9 cellular contexts compared by ENCODE assay signal in the genomic region with DNA sequence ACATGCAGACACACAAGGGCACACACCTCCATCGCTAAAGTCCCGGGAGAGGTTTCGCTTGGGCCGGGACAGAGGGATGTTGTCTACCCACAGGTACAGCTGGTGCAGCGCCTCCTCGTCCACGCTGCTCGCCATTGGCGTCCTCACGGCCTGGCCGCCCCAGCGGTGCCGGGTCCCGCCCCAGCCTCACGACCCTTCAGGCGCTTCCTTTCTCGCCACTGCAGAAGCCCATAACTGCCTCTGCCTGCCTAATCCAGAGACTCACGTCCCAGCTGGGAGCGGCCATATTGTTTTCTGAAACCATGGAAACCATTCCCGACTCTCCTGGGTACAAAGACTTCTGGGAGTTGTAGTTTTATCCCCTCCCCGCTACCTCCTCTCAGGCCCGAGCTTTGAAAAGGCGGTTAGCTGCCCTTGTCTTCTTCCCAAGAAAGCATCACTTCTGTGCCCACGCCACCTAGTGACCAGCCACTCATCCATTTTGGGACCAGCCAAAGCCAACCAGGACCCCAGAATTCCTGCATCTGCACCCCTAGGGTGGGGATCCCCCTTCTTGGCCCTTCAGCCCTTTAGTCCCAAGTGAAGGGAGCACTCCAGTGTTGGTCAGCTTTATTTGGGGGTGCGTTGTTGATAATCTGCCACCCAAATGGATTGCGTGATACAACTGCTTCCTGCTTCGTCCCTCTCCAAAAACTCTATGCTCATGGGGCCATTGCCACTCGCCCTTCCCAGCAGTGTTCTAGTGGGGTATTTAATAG. TPM values are rescaled to one million over a fixed set of nuclear protein-coding genes. Genes with fewer than 3 reads are reported as not detected.
DNase-seq lines count a peak whose midpoint lies in the region; ATAC-seq, FAIRE-seq and TF ChIP-seq lines count a peak whose summit lies in the region.
"Had no signal": no experiment of that assay in that cellular context is flagged by ENCODE, and none has a peak within 500 bp of the region (broad histone marks: within the 10 kb centered on the region; RNA-seq: fewer than 3 reads in every experiment).

A gene with protein sequence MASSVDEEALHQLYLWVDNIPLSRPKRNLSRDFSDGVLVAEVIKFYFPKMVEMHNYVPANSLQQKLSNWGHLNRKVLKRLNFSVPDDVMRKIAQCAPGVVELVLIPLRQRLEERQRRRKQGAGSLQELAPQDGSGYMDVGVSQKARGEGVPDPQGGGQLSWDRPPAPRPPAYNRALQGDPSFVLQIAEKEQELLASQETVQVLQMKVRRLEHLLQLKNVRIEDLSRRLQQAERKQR (minus strand): TSS at position 296 of the 758 bp plus-strand sequence. CDS start 161 bp downstream, at position 135.

- TF ChIP-seq POLR2A in spleen (IDR thresholded peaks at IDR 0.05): no peak

- ATAC-seq in HG02678 (IDR thresholded peaks at IDR 0.05; ENCODE audit: unreplicated experiment): peak; percentile 67

- TF ChIP-seq CTCF in kidney (IDR thresholded peaks at IDR 0.05; ENCODE audit: borderline replicate concordance, extremely low read depth, insufficient read depth) (peak; percentile 33), spleen (IDR thresholded peaks at IDR 0.05 in 8 of 11, conservative IDR thresholded peaks at IDR 0.05 in 3 of 11) (peak in 8 of 11 experiments; percentile 36 to 56 (median 42))

- H3K36me3 ChIP-seq in kidney (ENCODE audit: control insufficient read depth in 1 of 2, insufficient read depth in 2 of 2, low read length in 2 of 2) (no peaks in the 10 kb centered on the region), spleen (peaks cover 0 to 24% (median 0%) of the 10 kb centered on the region in 6 donors)

- no peak within 1 kb of the TSS for H3K9ac ChIP-seq in kidney (ENCODE audit: low read length in 2 of 2)

- H3K9me3 ChIP-seq in kidney (ENCODE audit: control insufficient read depth in 1 of 2, low read length in 2 of 2) (no peaks in the 10 kb centered on the region), spleen (no peaks in the 10 kb centered on the region)

- H3K4me1 ChIP-seq in kidney (ENCODE audit: control insufficient read depth in 1 of 2, insufficient read depth in 1 of 2, low read depth in 1 of 2, low read length in 2 of 2) (peaks cover 13 to 34% of the 10 kb centered on the region in 2 donors), spleen (peaks cover 30 to 87% (median 65%) of the 10 kb centered on the region in 6 donors)

- H3K4me3 ChIP-seq in kidney (ENCODE audit: low read length in 2 of 2) (peak within 1 kb of the TSS; percentile 61 to 69), spleen (peak within 1 kb of the TSS in 5 of 8 donors; percentile 20 to 61 (median 32))

- peak; percentile 95 for FAIRE-seq in kidney (lab: Jason Lieb, UNC)

- intact Hi-C loops in kidney (cut with DNase I) (no loop called here), spleen (cut with DNase I; ENCODE audit: low total_unique reads) (no loop called here)

- H3K27ac ChIP-seq in cingulate gyrus (ENCODE audit: low read depth, low read length): peak within 1 kb of the TSS; percentile 57
- H3K27ac ChIP-seq in kidney (ENCODE audit: low read depth in 2 of 2, low read length in 2 of 2): no peak within 1 kb of the TSS
- peak within 1 kb of the TSS in 5 of 8 donors; percentile 23 to 56 (median 34) for H3K27ac ChIP-seq in spleen

- WGBS in spleen, 5 donors: 16 to 21% (median 17%) methylated on average over 17 to 28 of the region's 28 CpGs

- peak; percentile 47 for DNase-seq in activated T-cell treated with anti-CD3 and anti-CD28 coated beads, Interleukin-2, amount 50 U/mL, for 1 hour
- no peak for DNase-seq in activated T-cell treated with anti-CD3 and anti-CD28 coated beads for 4 hours
- DNase-seq in NCI-H187 (lab: John Stamatoyannopoulos, UW): peak; percentile 67 to 90
- DNase-seq in SW480 (ENCODE audit: low spot score): peak; percentile 98
- peak; percentile 89 for DNase-seq in kidney
- peak; percentile 85 for DNase-seq in spleen

- H3K27me3 ChIP-seq in spleen (replicated peaks in 1 of 7): peaks cover 0 to 20% (median 0%) of the 10 kb centered on the region in 7 donors

RNA-seq across cellular contexts. Expression of the gene that starts here (rescaled TPM):
- total RNA-seq in kidney (3.4 TPM), spleen (not detected)
- polyA plus RNA-seq in kidney (ENCODE audit: insufficient read depth, low read depth, low replicate concordance) (3.8 TPM), spleen (under 1 TPM in 2 of 3 donors, not detected in 1; 0.06 to 0.11 TPM)
- total RNA-seq: urinary bladder had no signal

Comparison
In these comparisons a context has a peak if more than half of its experiments do, and no peak if none do; other contexts are left out.
1. Peak in DNase-seq, H3K4me3 ChIP-seq and H3K27ac ChIP-seq in spleen; RNA of the gene not detected or under 1 TPM.